In the genomic region with DNA sequence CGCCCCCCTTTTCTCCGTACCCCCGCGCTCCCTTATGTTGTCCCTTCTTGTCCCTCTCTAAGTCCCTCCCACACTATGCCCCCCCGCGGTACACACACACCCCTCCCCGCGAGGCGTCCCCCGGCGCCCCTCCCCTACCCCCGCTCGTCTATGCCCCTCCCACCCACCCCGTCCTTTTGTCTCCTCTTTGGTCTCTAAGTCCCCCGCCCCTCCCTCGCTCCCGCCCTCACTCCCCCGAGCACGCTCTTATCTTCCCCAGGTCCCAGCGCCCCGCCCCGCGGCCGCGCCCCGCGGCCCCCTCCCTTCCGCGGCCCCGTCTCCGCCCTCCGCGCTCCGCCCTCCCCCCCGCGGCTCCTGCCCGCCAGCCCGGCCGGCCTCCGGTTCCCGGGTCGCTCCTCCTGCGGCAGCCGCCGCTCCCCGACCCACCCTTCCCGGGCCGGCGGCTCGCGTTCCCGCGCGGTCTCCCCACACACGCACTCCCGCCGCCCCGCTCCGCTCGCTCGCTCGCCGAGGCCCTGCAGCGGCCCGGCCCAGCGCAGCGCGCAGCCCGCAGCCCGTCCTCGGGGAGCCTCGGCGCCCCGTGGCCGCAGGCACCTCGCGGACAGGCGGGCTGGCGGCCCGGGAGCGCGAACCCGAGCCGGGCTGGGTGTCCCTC, we compare ENCODE assay signal across 8 cellular contexts. TPM values are rescaled to one million over a fixed set of nuclear protein-coding genes. Genes with fewer than 3 reads are reported as not detected.
DNase-seq lines count a peak whose midpoint lies in the region; ATAC-seq and TF ChIP-seq lines count a peak whose summit lies in the region.

No MANE protein-coding gene starts in this region.

- no peak for TF ChIP-seq CTCF in BE2C (IDR thresholded peaks at IDR 0.05; ENCODE audit: low read depth, low read length)
- TF ChIP-seq CTCF in RWPE1 (conservative IDR thresholded peaks at IDR 0.05; ENCODE audit: low read depth), result no peak
- TF ChIP-seq CTCF in nephron progenitor cell (IDR thresholded peaks at IDR 0.05), result no peak

- DNase-seq in BE2C (peak; percentile 88), RWPE1 (ENCODE audit: low spot score) (peak; percentile 87), fibroblast of the conjunctiva (ENCODE audit: low read depth) (peak; percentile 90), nephron progenitor cell (peak; percentile 84)
- peak; percentile 76 for DNase-seq in activated effector memory CD4-positive, alpha-beta T cell treated with Interleukin-2 at 50 U/mL for 16 hours
- DNase-seq in stimulated activated naive CD8-positive, alpha-beta T cell treated with anti-CD3 and anti-CD28 coated beads, Interleukin-15, amount 100 ng/mL, for 72 hours, result peak; percentile 53 to 71

- H3K9me3 ChIP-seq in BE2C (no peaks in the 10 kb centered on the region), HUES6 (ENCODE audit: control insufficient read depth, insufficient read depth, low read depth, low read length) (no peaks in the 10 kb centered on the region)

- peaks cover 48% of the 10 kb centered on the region for H3K9me3 Mint-ChIP-seq in nephron progenitor cell
- no peaks in the 10 kb centered on the region for H3K9me3 Mint-ChIP-seq in stimulated activated naive CD8-positive, alpha-beta T cell treated with anti-CD3 and anti-CD28 coated beads, Interleukin-15, amount 100 ng/mL, for 72 hours

- peak overlapping the region; percentile 48 for H3K9ac ChIP-seq in HUES6 (ENCODE audit: low read length)

- H3K36me3 ChIP-seq in BE2C (peaks cover 11% of the 10 kb centered on the region), HUES6 (ENCODE audit: control insufficient read depth, insufficient read depth, low read length) (peaks cover 22% of the 10 kb centered on the region)

- peaks cover 26% of the 10 kb centered on the region for H3K4me1 Mint-ChIP-seq in nephron progenitor cell
- H3K4me1 Mint-ChIP-seq in stimulated activated naive CD8-positive, alpha-beta T cell treated with anti-CD3 and anti-CD28 coated beads, Interleukin-15, amount 100 ng/mL, for 72 hours, result peaks cover 10% of the 10 kb centered on the region

- H3K36me3 Mint-ChIP-seq in nephron progenitor cell (ENCODE audit: low read depth), result peaks cover 4% of the 10 kb centered on the region

- H3K4me3 Mint-ChIP-seq in nephron progenitor cell, result peak overlapping the region; percentile 90
- peak overlapping the region; percentile 87 to 96 for H3K4me3 Mint-ChIP-seq in stimulated activated naive CD8-positive, alpha-beta T cell treated with anti-CD3 and anti-CD28 coated beads, Interleukin-15, amount 100 ng/mL, for 72 hours

- peak; percentile 54 for ATAC-seq in GM19397 (IDR thresholded peaks at IDR 0.05; ENCODE audit: unreplicated experiment)
- ATAC-seq in stimulated activated naive CD8-positive, alpha-beta T cell treated with anti-CD3 and anti-CD28 coated beads, Interleukin-15, amount 100 ng/mL, for 72 hours, result peak; percentile 77

- no peak overlapping the region for H3K27ac Mint-ChIP-seq in nephron progenitor cell
- peak overlapping the region in 1 of 2 donors; percentile 83 for H3K27ac Mint-ChIP-seq in stimulated activated naive CD8-positive, alpha-beta T cell treated with anti-CD3 and anti-CD28 coated beads, Interleukin-15, amount 100 ng/mL, for 72 hours

- no peaks in the 10 kb centered on the region for H3K4me1 ChIP-seq in BE2C
- H3K4me1 ChIP-seq in HUES6 (ENCODE audit: control insufficient read depth, insufficient read depth, low read length), result peaks cover 22% of the 10 kb centered on the region

- peak overlapping the region; percentile 61 for H3K4me3 ChIP-seq in BE2C (ENCODE audit: low read depth, low read length)
- H3K4me3 ChIP-seq in HUES6 (ENCODE audit: low read depth, low read length), result peak overlapping the region; percentile 85

- H3K27me3 ChIP-seq in BE2C (no peaks in the 10 kb centered on the region), HUES6 (ENCODE audit: control insufficient read depth, insufficient read depth, low read length) (peaks cover 49% of the 10 kb centered on the region)

- POLR2A ChIA-PET in RWPE1 (lab: Yijun Ruan, JAX; ENCODE audit: low non-redundant PET), result no interaction called here

- CTCF ChIA-PET in RWPE1 (lab: Yijun Ruan, JAX), result no interaction called here

- H3K27ac ChIP-seq in HUES6 (ENCODE audit: low read depth, low read length) (peak overlapping the region; percentile 17; the same call in 1 of the 2 replicates), RWPE1 (peak overlapping the region; percentile 88)

- peaks cover 41% of the 10 kb centered on the region for H3K27me3 Mint-ChIP-seq in nephron progenitor cell (ENCODE audit: low read depth, poor library complexity)
- H3K27me3 Mint-ChIP-seq in stimulated activated naive CD8-positive, alpha-beta T cell treated with anti-CD3 and anti-CD28 coated beads, Interleukin-15, amount 100 ng/mL, for 72 hours, result peaks cover 12% of the 10 kb centered on the region

RNA-seq across cellular contexts. Expression of a gene that starts 26.3 kb away (rescaled TPM):
- 58.3 TPM for polyA plus RNA-seq in BE2C (2012; ENCODE audit: insufficient read depth, insufficient read length, low read depth)

RNA-seq across cellular contexts. Expression of a gene that starts 50.2 kb away (rescaled TPM):
- polyA plus RNA-seq in BE2C (2012; ENCODE audit: insufficient read depth, insufficient read length, low read depth), result 4.8 TPM

Comparison
In these comparisons a context has a peak if more than half of its experiments do, and no peak if none do; other contexts are left out.
1. Peak in every context shown above with its lines: DNase-seq, ATAC-seq, H3K4me3 ChIP-seq and H3K27ac ChIP-seq.